In genomic region chr11:48003926-48004325, GRCh38 we compare ENCODE assay signal across 12 cellular contexts. TPM values are rescaled to one million over a fixed set of nuclear protein-coding genes. Genes with fewer than 3 reads are reported as not detected.
A peak's percentile ranks its signal among the peaks of the same experiment; 100 is the strongest.
DNase-seq lines count a peak whose midpoint lies in the region; ATAC-seq, FAIRE-seq and TF ChIP-seq lines count a peak whose summit lies in the region.
"Had no signal": no experiment of that assay in that cellular context is flagged by ENCODE, and none has a peak within 500 bp of the region (broad histone marks: within the 10 kb centered on the region; RNA-seq: fewer than 3 reads in every experiment).

No MANE protein-coding gene starts in this region.

- H3K27ac Mint-ChIP-seq in activated CD8-positive, alpha-beta memory T cell treated with anti-CD3 and anti-CD28 coated beads, Interleukin-2, amount 10 ng/mL, durations not matched to agents 7 days and 5 days: peak overlapping the region; percentile 99
- H3K27ac Mint-ChIP-seq in activated naive CD4-positive, alpha-beta T cell treated with anti-CD3 and anti-CD28 coated beads, Interleukin-2, amount 50 U/mL, for 72 hours: peak overlapping the region; percentile 98 to 99

- H3K9me3 Mint-ChIP-seq in activated CD8-positive, alpha-beta memory T cell treated with anti-CD3 and anti-CD28 coated beads, Interleukin-2, amount 10 ng/mL, durations not matched to agents 7 days and 5 days (ENCODE audit: low read depth): no peaks in the 10 kb centered on the region
- H3K9me3 Mint-ChIP-seq in activated naive CD4-positive, alpha-beta T cell treated with anti-CD3 and anti-CD28 coated beads, Interleukin-2, amount 50 U/mL, for 72 hours: no peaks in the 10 kb centered on the region

- H3K4me1 ChIP-seq in small intestine (ENCODE audit: control insufficient read depth in 2 of 2, insufficient read depth in 1 of 2, low read depth in 1 of 2, low read length in 1 of 2) (peaks cover 8 to 14% of the 10 kb centered on the region in 2 donors), testis (no peaks in the 10 kb centered on the region)

- intact Hi-C loops in testis (cut with DNase I; ENCODE audit: low total_unique reads): no loop called here

- CTCF ChIA-PET in activated CD8-positive, alpha-beta memory T cell treated with anti-CD3 and anti-CD28 coated beads, Interleukin-2, amount 10 ng/mL, durations not matched to agents 7 days and 5 days (lab: Charles Lee): interaction anchor here (0.7 to 5.6 kb wide), 5 partner anchors 10 to 105 kb away, joined by 3 to 31 read pairs (median 19); no protein-coding TSS in a partner anchor

- H3K27ac ChIP-seq in small intestine (ENCODE audit: low read depth in 1 of 2, low read length in 1 of 2) (peak overlapping the region; percentile 19 to 70), testis (no peak overlapping the region)

- peaks cover 89% of the 10 kb centered on the region for H3K4me1 Mint-ChIP-seq in activated CD8-positive, alpha-beta memory T cell treated with anti-CD3 and anti-CD28 coated beads, Interleukin-2, amount 10 ng/mL, durations not matched to agents 7 days and 5 days

- TF ChIP-seq POLR2A in testis (IDR thresholded peaks at IDR 0.05): no peak

- H3K4me3 Mint-ChIP-seq in activated CD8-positive, alpha-beta memory T cell treated with anti-CD3 and anti-CD28 coated beads, Interleukin-2, amount 10 ng/mL, durations not matched to agents 7 days and 5 days: peak overlapping the region; percentile 55

- DNase-seq in activated CD8-positive, alpha-beta memory T cell treated with anti-CD3 and anti-CD28 coated beads, Interleukin-2, amount 10 ng/mL, durations not matched to agents 7 days and 5 days: no peak
- no peak for DNase-seq in activated CD8-positive, alpha-beta memory T cell treated with anti-CD3 and anti-CD28 coated beads for 24 hours
- DNase-seq in NCI-H1092 treated with DMSO at 0.1 percent for 48 hours (lab: John Stamatoyannopoulos, UW) (peak; percentile 59), small intestine (no peak), testis (no peak)
- DNase-seq in activated naive CD4-positive, alpha-beta T cell treated with anti-CD3 and anti-CD28 coated beads, Interleukin-2, amount 50 U/mL, for 72 hours (ENCODE audit: low spot score in 2 of 2): no peak
- DNase-seq: heart left ventricle, KBM-7, NCI-H2081 treated with DMSO at 0.1 percent for 48 hours had no signal

- no peak for FAIRE-seq in small intestine (lab: Jason Lieb, UNC)
- FAIRE-seq: endometrium had no signal

- H3K4me3 ChIP-seq in small intestine (ENCODE audit: low read depth in 1 of 2, low read length in 2 of 2) (no peak overlapping the region), testis (no peak overlapping the region)
- H3K4me3 ChIP-seq: heart left ventricle had no signal

- no peaks in the 10 kb centered on the region for H3K27me3 ChIP-seq in small intestine (ENCODE audit: control insufficient read depth in 2 of 2, insufficient read depth in 2 of 2, low read length in 2 of 2)
- H3K27me3 ChIP-seq in testis: no peaks in the 10 kb centered on the region
- H3K27me3 ChIP-seq: heart left ventricle had no signal

- H3K9me3 ChIP-seq in small intestine (ENCODE audit: control insufficient read depth, low read depth) (no peaks in the 10 kb centered on the region), testis (no peaks in the 10 kb centered on the region)
- H3K9me3 ChIP-seq: heart left ventricle had no signal

- 48 to 60% (median 58%) methylated on average over 2 of the region's 2 CpGs for WGBS in small intestine, 3 donors
- WGBS in testis, 2 donors: 70 to 78% methylated on average over 2 of the region's 2 CpGs

- no peak for ATAC-seq in activated CD8-positive, alpha-beta memory T cell treated with anti-CD3 and anti-CD28 coated beads, Interleukin-2, amount 10 ng/mL, durations not matched to agents 7 days and 5 days
- no peak for ATAC-seq in activated naive CD4-positive, alpha-beta T cell treated with anti-CD3 and anti-CD28 coated beads, Interleukin-2, amount 50 U/mL, for 72 hours
- no peak for ATAC-seq in HG03097 (IDR thresholded peaks at IDR 0.05; ENCODE audit: low FRiP score, unreplicated experiment)
- ATAC-seq in GM18517 (IDR thresholded peaks at IDR 0.05; ENCODE audit: unreplicated experiment): no peak

- peaks cover 18% of the 10 kb centered on the region for H3K36me3 Mint-ChIP-seq in activated CD8-positive, alpha-beta memory T cell treated with anti-CD3 and anti-CD28 coated beads, Interleukin-2, amount 10 ng/mL, durations not matched to agents 7 days and 5 days
- H3K36me3 Mint-ChIP-seq in activated naive CD4-positive, alpha-beta T cell treated with anti-CD3 and anti-CD28 coated beads, Interleukin-2, amount 50 U/mL, for 72 hours: peaks cover 0 to 7% of the 10 kb centered on the region in 2 donors

- no peaks in the 10 kb centered on the region for H3K27me3 Mint-ChIP-seq in activated CD8-positive, alpha-beta memory T cell treated with anti-CD3 and anti-CD28 coated beads, Interleukin-2, amount 10 ng/mL, durations not matched to agents 7 days and 5 days

- no peak for TF ChIP-seq CTCF in testis (IDR thresholded peaks at IDR 0.05)

- H3K36me3 ChIP-seq in small intestine (ENCODE audit: control insufficient read depth in 2 of 2, insufficient read depth in 2 of 2, low read length in 2 of 2): no peaks in the 10 kb centered on the region
- H3K36me3 ChIP-seq in testis (ENCODE audit: low read depth, missing control alignments): no peaks in the 10 kb centered on the region
- H3K36me3 ChIP-seq: heart left ventricle had no signal

RNA-seq across cellular contexts. Expression of gene PTPRJ, which starts 23.6 kb away (rescaled TPM):
- total RNA-seq in activated CD8-positive, alpha-beta memory T cell treated with anti-CD3 and anti-CD28 coated beads, Interleukin-2, amount 10 ng/mL, durations not matched to agents 7 days and 5 days: 10 to 100 TPM; 74.3 to 80.5 TPM
- 10 to 100 TPM; 23.6 to 26.5 TPM for total RNA-seq in activated naive CD4-positive, alpha-beta T cell treated with anti-CD3 and anti-CD28 coated beads, Interleukin-2, amount 50 U/mL, for 72 hours
- polyA plus RNA-seq in small intestine (1 to 10 TPM; 4.9 to 7.6 (median 6.9) TPM), testis (ENCODE audit: insufficient read depth, low read depth, low replicate concordance) (6.6 TPM)
- 1 to 10 TPM; 4.3 to 8.2 TPM for total RNA-seq in testis

Comparison
In these comparisons a context has a peak if more than half of its experiments do, and no peak if none do; other contexts are left out.
1. H3K27ac ChIP-seq: peak in small intestine (2 of 2); none in testis (0 of 2).